ENCODE assay signal across 1 cellular context in genomic region chr19:58386576-58387337, GRCh38.
TF ChIP-seq lines count a peak whose summit lies in the region.

Gene RPS5 (plus strand): TSS chr19:58387269. CDS start chr19:58388138, 869 bp downstream.

TF ChIP-seq in WTC11, 78 proteins besides CTCF, POLR2A, EP300 and RAD21 (continued from another document and continues in another):
- peak; percentile 40 for TF ChIP-seq ARID4B (CRISPR knock-in tag; IDR thresholded peaks at IDR 0.05; ENCODE audit: borderline replicate concordance)
- TF ChIP-seq NFATC4 (CRISPR knock-in tag; IDR thresholded peaks at IDR 0.05) = no peak
- TF ChIP-seq STAT6 (CRISPR knock-in tag; conservative IDR thresholded peaks at IDR 0.05; ENCODE audit: low read depth) = no peak
- no peak for TF ChIP-seq OVOL2 (CRISPR knock-in tag; IDR thresholded peaks at IDR 0.05; ENCODE audit: borderline replicate concordance)
- no peak for TF ChIP-seq AR (CRISPR knock-in tag; IDR thresholded peaks at IDR 0.05)
- no peak for TF ChIP-seq AFF4 (CRISPR knock-in tag; IDR thresholded peaks at IDR 0.05; ENCODE audit: borderline replicate concordance)
- peak; percentile 90; the same call in 1 of the 2 replicates for TF ChIP-seq SMAD3 (CRISPR knock-in tag; IDR thresholded peaks at IDR 0.05; ENCODE audit: borderline replicate concordance)
- no peak for TF ChIP-seq ZNF532 (CRISPR knock-in tag; IDR thresholded peaks at IDR 0.05; ENCODE audit: borderline replicate concordance)
- TF ChIP-seq IRF2 (CRISPR knock-in tag; IDR thresholded peaks at IDR 0.05; ENCODE audit: borderline replicate concordance, low read depth) = 0 out of 2 replicates have a peak, but pooled peaks have one; percentile 39
- 0 out of 2 replicates have a peak, but pooled peaks have one; percentile 31 for TF ChIP-seq ELF4 (CRISPR knock-in tag; IDR thresholded peaks at IDR 0.05; ENCODE audit: low read depth)
- TF ChIP-seq FOXK1 (CRISPR knock-in tag; IDR thresholded peaks at IDR 0.05) = peak; percentile 83
- TF ChIP-seq HMGA2 (CRISPR knock-in tag; IDR thresholded peaks at IDR 0.05) = no peak
- no peak for TF ChIP-seq ZNF232 (CRISPR knock-in tag; IDR thresholded peaks at IDR 0.05)
- peak; percentile 86 for TF ChIP-seq FOXP1 (CRISPR knock-in tag; IDR thresholded peaks at IDR 0.05; ENCODE audit: borderline replicate concordance)
- peak; percentile 71; the same call in 1 of the 2 replicates for TF ChIP-seq USF1 (CRISPR knock-in tag; IDR thresholded peaks at IDR 0.05)
- no peak for TF ChIP-seq JAZF1 (CRISPR knock-in tag; IDR thresholded peaks at IDR 0.05)
- no peak for TF ChIP-seq ZNF671 (CRISPR knock-in tag; IDR thresholded peaks at IDR 0.05)
- no peak for TF ChIP-seq ZNF317 (CRISPR knock-in tag; IDR thresholded peaks at IDR 0.05; ENCODE audit: borderline replicate concordance, low read depth)
- no peak; the same call in 1 of the 2 replicates for TF ChIP-seq ZNF138 (CRISPR knock-in tag; conservative IDR thresholded peaks at IDR 0.05)
- no peak for TF ChIP-seq NR1H2 (CRISPR knock-in tag; IDR thresholded peaks at IDR 0.05)
- no peak for TF ChIP-seq GTF2I (CRISPR knock-in tag; conservative IDR thresholded peaks at IDR 0.05)
- TF ChIP-seq CREM (CRISPR knock-in tag; IDR thresholded peaks at IDR 0.05) = peak; percentile 82
- TF ChIP-seq PRRX2 (CRISPR knock-in tag; IDR thresholded peaks at IDR 0.05) = no peak
- no peak; the same call in 1 of the 2 replicates for TF ChIP-seq TEAD1 (CRISPR knock-in tag; IDR thresholded peaks at IDR 0.05)
- TF ChIP-seq ZNF219 (CRISPR knock-in tag; IDR thresholded peaks at IDR 0.05; ENCODE audit: borderline replicate concordance) = no peak
- 0 out of 2 replicates have a peak, but pooled peaks have one; percentile 58 for TF ChIP-seq E2F4 (CRISPR knock-in tag; IDR thresholded peaks at IDR 0.05; ENCODE audit: borderline replicate concordance, low read depth)
- TF ChIP-seq ZSCAN18 (CRISPR knock-in tag; IDR thresholded peaks at IDR 0.05) = no peak
- TF ChIP-seq ZNF121 (CRISPR knock-in tag; IDR thresholded peaks at IDR 0.05) = no peak
- no peak for TF ChIP-seq MLX (CRISPR knock-in tag; IDR thresholded peaks at IDR 0.05)
- TF ChIP-seq E2F5 (CRISPR knock-in tag; IDR thresholded peaks at IDR 0.05) = peak; percentile 60; the same call in 1 of the 2 replicates
